In genomic region chr10:49083256-49083655, GRCh38 we compare ENCODE assay signal across 15 cellular contexts. TPM values are rescaled to one million over a fixed set of nuclear protein-coding genes. Genes with fewer than 3 reads are reported as not detected.
DNase-seq lines count a peak whose midpoint lies in the region; ATAC-seq and TF ChIP-seq lines count a peak whose summit lies in the region.
"Had no signal": no experiment of that assay in that cellular context is flagged by ENCODE, and none has a peak within 500 bp of the region (broad histone marks: within the 10 kb centered on the region; RNA-seq: fewer than 3 reads in every experiment).

No MANE protein-coding gene starts in this region.

- H3K4me3 ChIP-seq in adrenal gland (no peak overlapping the region), tibial artery (no peak overlapping the region), mesenchymal stem cell (ENCODE audit: insufficient read depth in 1 of 2, low read depth in 1 of 2, low read length in 2 of 2) (no peak overlapping the region)
- H3K4me3 ChIP-seq: lung, prostate gland had no signal

- 44 to 78% (median 52%) methylated on average over 8 of the region's 8 CpGs for WGBS in adrenal gland, 4 donors
- WGBS in mesenchymal stem cell = 85% methylated on average over 8 of the region's 8 CpGs

- H3K79me1 ChIP-seq in mesenchymal stem cell (replicated peaks; ENCODE audit: low read length, poor library complexity, severe bottlenecking) = no peaks in the 10 kb centered on the region

- H2AK5ac ChIP-seq in mesenchymal stem cell (ENCODE audit: low read length, severe bottlenecking) = no peak overlapping the region

- H4K91ac ChIP-seq in mesenchymal stem cell (ENCODE audit: low read length) = no peak overlapping the region

- H3K9me3 ChIP-seq in adrenal gland (replicated peaks in 1 of 3) (no peaks in the 10 kb centered on the region), tibial artery (peaks cover 0 to 2% (median 0%) of the 10 kb centered on the region in 3 donors), mesenchymal stem cell (ENCODE audit: control insufficient read depth, low read length) (peaks cover 18% of the 10 kb centered on the region)
- H3K9me3 ChIP-seq: prostate gland had no signal

- DNase-seq in adrenal gland (peak in 5 of 7 donors; percentile 32 to 77 (median 53)), globus pallidus (ENCODE audit: low spot score) (peak; percentile 84), neural crest cell (ENCODE audit: low read depth, low spot score) (no peak), tibial artery (peak; percentile 54 to 83), glomerular visceral epithelial cell (ENCODE audit: extremely low spot score) (no peak), mesenchymal stem cell (no peak), foreskin keratinocyte (no peak)
- no peak for DNase-seq in activated CD4-positive, alpha-beta T cell treated with anti-CD3 and anti-CD28 coated beads, Interleukin-2, amount 10 ng/mL, durations not matched to agents 7 days and 5 days
- DNase-seq: activated T-cell treated with anti-CD3 and anti-CD28 coated beads, Interleukin-2, amount 50 U/mL, for 48 hours; effector memory CD8-positive, alpha-beta T cell; MM.1S; stimulated activated naive CD8-positive, alpha-beta T cell treated with anti-CD3 and anti-CD28 coated beads, Interleukin-15, Interleukin-2, amounts not matched to agents 100 U/mL and 50 U/mL, for 24 hours; T-helper 17 cell had no signal

- H2AFZ ChIP-seq in mesenchymal stem cell (ENCODE audit: low read depth, low read length) = no peak overlapping the region

- no peak overlapping the region for H2BK120ac ChIP-seq in mesenchymal stem cell (ENCODE audit: low read depth, low read length)

- no peak overlapping the region for H3K4me2 ChIP-seq in mesenchymal stem cell (ENCODE audit: low read length, poor library complexity, severe bottlenecking)

- H3K9me3 Mint-ChIP-seq in neural crest cell = peaks cover 7% of the 10 kb centered on the region
- peaks cover 16% of the 10 kb centered on the region for H3K9me3 Mint-ChIP-seq in activated CD4-positive, alpha-beta T cell treated with anti-CD3 and anti-CD28 coated beads, Interleukin-2, amount 10 ng/mL, durations not matched to agents 7 days and 5 days

- POLR2A ChIA-PET in activated CD4-positive, alpha-beta T cell treated with anti-CD3 and anti-CD28 coated beads, Interleukin-2, amount 10 ng/mL, durations not matched to agents 7 days and 5 days (lab: Charles Lee) = no interaction called here

- no peak overlapping the region for H2BK12ac ChIP-seq in mesenchymal stem cell (ENCODE audit: low read length in 2 of 2)

- H3K4ac ChIP-seq in mesenchymal stem cell (ENCODE audit: low read depth in 1 of 2, low read length in 2 of 2) = no peak overlapping the region

- H3K9ac ChIP-seq in mesenchymal stem cell (ENCODE audit: low read length) = no peak overlapping the region

- H3K18ac ChIP-seq in mesenchymal stem cell (ENCODE audit: low read depth in 1 of 2, low read length in 2 of 2) = no peak overlapping the region

- H3K27ac ChIP-seq in adrenal gland (peak overlapping the region in 4 of 5 donors; percentile 59 to 83 (median 78)), tibial artery (peak overlapping the region; percentile 62 to 70), mesenchymal stem cell (ENCODE audit: low read length, poor library complexity, severe bottlenecking) (no peak overlapping the region), foreskin keratinocyte (no peak overlapping the region)
- H3K27ac ChIP-seq: prostate gland had no signal

- peaks cover 35% of the 10 kb centered on the region for H3K4me1 Mint-ChIP-seq in neural crest cell
- H3K4me1 Mint-ChIP-seq in activated CD4-positive, alpha-beta T cell treated with anti-CD3 and anti-CD28 coated beads, Interleukin-2, amount 10 ng/mL, durations not matched to agents 7 days and 5 days = peaks cover 9% of the 10 kb centered on the region

- H2BK15ac ChIP-seq in mesenchymal stem cell (ENCODE audit: low read depth, poor library complexity, severe bottlenecking) = no peak overlapping the region

- no peaks in the 10 kb centered on the region for H3K27me3 ChIP-seq in adrenal gland
- H3K27me3 ChIP-seq in tibial artery = no peaks in the 10 kb centered on the region
- H3K27me3 ChIP-seq in mesenchymal stem cell (ENCODE audit: control insufficient read depth in 1 of 2, insufficient read depth in 1 of 2, low read length in 2 of 2) = peaks cover 4 to 9% of the 10 kb centered on the region in 2 experiments
- no peaks in the 10 kb centered on the region for H3K27me3 ChIP-seq in foreskin keratinocyte

- CTCF ChIA-PET in activated CD4-positive, alpha-beta T cell treated with anti-CD3 and anti-CD28 coated beads, Interleukin-2, amount 10 ng/mL, durations not matched to agents 7 days and 5 days (lab: Charles Lee) = interaction anchor here (0.7 to 1.1 kb wide), 2 partner anchors 9 to 32 kb away, joined by 3 to 4 read pairs; partner anchors contain the start of gene VSTM4

- no peak overlapping the region for H4K8ac ChIP-seq in mesenchymal stem cell (ENCODE audit: low read length)

- H3K36me3 ChIP-seq in adrenal gland (replicated peaks in 1 of 2) (peaks cover 0 to under 1% of the 10 kb centered on the region in 2 donors), tibial artery (peaks cover 0 to 5% (median 0%) of the 10 kb centered on the region in 3 donors), mesenchymal stem cell (ENCODE audit: control insufficient read depth in 1 of 2, insufficient read depth in 2 of 2, low read depth in 1 of 2, low read length in 2 of 2) (peaks cover 0 to 23% of the 10 kb centered on the region in 2 experiments)
- H3K36me3 ChIP-seq: prostate gland had no signal

- H3K4me3 Mint-ChIP-seq in neural crest cell = peak overlapping the region; percentile 32
- H3K4me3 Mint-ChIP-seq in activated CD4-positive, alpha-beta T cell treated with anti-CD3 and anti-CD28 coated beads, Interleukin-2, amount 10 ng/mL, durations not matched to agents 7 days and 5 days = no peak overlapping the region
- H3K4me3 Mint-ChIP-seq: effector memory CD8-positive, alpha-beta T cell; T-helper 17 cell had no signal

- H2BK5ac ChIP-seq in mesenchymal stem cell (ENCODE audit: low read depth, low read length, poor library complexity, severe bottlenecking) = no peak overlapping the region

- H3K14ac ChIP-seq in mesenchymal stem cell (ENCODE audit: low read length in 2 of 2) = no peak overlapping the region

- peak overlapping the region; percentile 28 for H3K27ac Mint-ChIP-seq in neural crest cell (ENCODE audit: unreplicated experiment)
- H3K27ac Mint-ChIP-seq in activated CD4-positive, alpha-beta T cell treated with anti-CD3 and anti-CD28 coated beads, Interleukin-2, amount 10 ng/mL, durations not matched to agents 7 days and 5 days = no peak overlapping the region
- H3K27ac Mint-ChIP-seq: effector memory CD8-positive, alpha-beta T cell; T-helper 17 cell had no signal

- H3K36me3 Mint-ChIP-seq in neural crest cell (ENCODE audit: low read depth) = peaks cover 8% of the 10 kb centered on the region
- peaks cover 1% of the 10 kb centered on the region for H3K36me3 Mint-ChIP-seq in activated CD4-positive, alpha-beta T cell treated with anti-CD3 and anti-CD28 coated beads, Interleukin-2, amount 10 ng/mL, durations not matched to agents 7 days and 5 days (ENCODE audit: low read depth)

- no peak for TF ChIP-seq POLR2A in adrenal gland (IDR thresholded peaks at IDR 0.05)

- no peak overlapping the region for H3K23ac ChIP-seq in mesenchymal stem cell (ENCODE audit: low read length in 2 of 2)

- H3K27me3 Mint-ChIP-seq in neural crest cell (ENCODE audit: low read depth) = peaks cover 23% of the 10 kb centered on the region
- H3K27me3 Mint-ChIP-seq in activated CD4-positive, alpha-beta T cell treated with anti-CD3 and anti-CD28 coated beads, Interleukin-2, amount 10 ng/mL, durations not matched to agents 7 days and 5 days = peaks cover 5% of the 10 kb centered on the region
- H3K27me3 Mint-ChIP-seq: T-helper 17 cell had no signal

- H3K4me1 ChIP-seq in adrenal gland (replicated peaks in 1 of 2) = peaks cover 54 to 62% of the 10 kb centered on the region in 2 donors
- peaks cover 0 to 58% (median 38%) of the 10 kb centered on the region in 4 donors for H3K4me1 ChIP-seq in tibial artery
- peaks cover 6% of the 10 kb centered on the region for H3K4me1 ChIP-seq in mesenchymal stem cell (ENCODE audit: control insufficient read depth, insufficient read depth, low read depth, low read length)
- no peaks in the 10 kb centered on the region for H3K4me1 ChIP-seq in foreskin keratinocyte
- H3K4me1 ChIP-seq: prostate gland had no signal

- ATAC-seq in foreskin keratinocyte = no peak
- ATAC-seq: effector memory CD8-positive, alpha-beta T cell; stimulated activated naive CD8-positive, alpha-beta T cell treated with anti-CD3 and anti-CD28 coated beads, Interleukin-15, Interleukin-2, amounts not matched to agents 100 U/mL and 50 U/mL, for 24 hours; T-helper 17 cell had no signal

- no peak for TF ChIP-seq CTCF in adrenal gland (IDR thresholded peaks at IDR 0.05)
- no peak for TF ChIP-seq CTCF in neural crest cell (conservative IDR thresholded peaks at IDR 0.05)
- TF ChIP-seq CTCF in tibial artery (IDR thresholded peaks at IDR 0.05) = no peak
- no peak for TF ChIP-seq CTCF in foreskin keratinocyte (conservative IDR thresholded peaks at IDR 0.05)

- intact Hi-C loops in adrenal gland (cut with DNase I) (no loop called here), tibial artery (cut with DNase I; ENCODE audit: low total_unique reads) (no loop called here)

RNA-seq across cellular contexts. Expression of gene VSTM4, which starts 32.1 kb away (rescaled TPM):
- total RNA-seq in adrenal gland = 100 to 1,000 TPM in 2 of 8 donors, 10 to 100 TPM in 6; 57.9 to 136 (median 78.6) TPM
- polyA plus RNA-seq in adrenal gland = 10 to 100 TPM; 15.1 to 57.1 (median 23.6) TPM
- 2.2 and 2.3 TPM in 2 replicates for total RNA-seq in neural crest cell
- under 1 TPM; 0.12 to 0.15 TPM for total RNA-seq in activated CD4-positive, alpha-beta T cell treated with anti-CD3 and anti-CD28 coated beads, Interleukin-2, amount 10 ng/mL, durations not matched to agents 7 days and 5 days
- 1.1 TPM for polyA plus RNA-seq in mesenchymal stem cell (2013, experiment 1 of 2)
- polyA plus RNA-seq in mesenchymal stem cell (2013, experiment 2 of 2) = 1.2 TPM
- not detected in 2 replicates for total RNA-seq in foreskin keratinocyte
- polyA plus RNA-seq in foreskin keratinocyte = not detected in 2 replicates
- total RNA-seq: T-helper 17 cell had no signal

RNA-seq across cellular contexts. Expression of gene FAM170B, which starts 50.6 kb away (rescaled TPM):
- total RNA-seq in adrenal gland (not detected), neural crest cell (not detected in 2 replicates), foreskin keratinocyte (not detected in 2 replicates)
- polyA plus RNA-seq in adrenal gland (not detected), foreskin keratinocyte (not detected in 2 replicates)
- total RNA-seq in activated CD4-positive, alpha-beta T cell treated with anti-CD3 and anti-CD28 coated beads, Interleukin-2, amount 10 ng/mL, durations not matched to agents 7 days and 5 days = not detected
- not detected for polyA plus RNA-seq in mesenchymal stem cell (2013, experiment 1 of 2)
- not detected for polyA plus RNA-seq in mesenchymal stem cell (2013, experiment 2 of 2)
- total RNA-seq: prostate gland, T-helper 17 cell had no signal

Comparison
In these comparisons a context has a peak if more than half of its experiments do, and no peak if none do; other contexts are left out.
1. DNase-seq: peak in adrenal gland (5 of 7), globus pallidus (single experiment) and tibial artery (2 of 2); none in neural crest cell (single experiment), glomerular visceral epithelial cell (single experiment), activated CD4-positive, alpha-beta T cell treated with anti-CD3 and anti-CD28 coated beads, Interleukin-2, amount 10 ng/mL, durations not matched to agents 7 days and 5 days (single experiment), mesenchymal stem cell (single experiment) and foreskin keratinocyte (0 of 2).
2. H3K27ac ChIP-seq: peak in adrenal gland (4 of 5) and tibial artery (2 of 2); none in mesenchymal stem cell (single experiment) and foreskin keratinocyte (single experiment).
3. RNA of gene VSTM4, which starts 32.1 kb away (total RNA-seq): 57.9 to 136 TPM in adrenal gland; 2.2 to 2.3 TPM in neural crest cell, 0.12 to 0.15 TPM in activated CD4-positive, alpha-beta T cell treated with anti-CD3 and anti-CD28 coated beads, Interleukin-2, amount 10 ng/mL, durations not matched to agents 7 days and 5 days and not detected in foreskin keratinocyte; every median in the first group is over 10 times any median in the second.